Comparison of ENCODE assay signal across 21 cellular contexts in the genomic region with DNA sequence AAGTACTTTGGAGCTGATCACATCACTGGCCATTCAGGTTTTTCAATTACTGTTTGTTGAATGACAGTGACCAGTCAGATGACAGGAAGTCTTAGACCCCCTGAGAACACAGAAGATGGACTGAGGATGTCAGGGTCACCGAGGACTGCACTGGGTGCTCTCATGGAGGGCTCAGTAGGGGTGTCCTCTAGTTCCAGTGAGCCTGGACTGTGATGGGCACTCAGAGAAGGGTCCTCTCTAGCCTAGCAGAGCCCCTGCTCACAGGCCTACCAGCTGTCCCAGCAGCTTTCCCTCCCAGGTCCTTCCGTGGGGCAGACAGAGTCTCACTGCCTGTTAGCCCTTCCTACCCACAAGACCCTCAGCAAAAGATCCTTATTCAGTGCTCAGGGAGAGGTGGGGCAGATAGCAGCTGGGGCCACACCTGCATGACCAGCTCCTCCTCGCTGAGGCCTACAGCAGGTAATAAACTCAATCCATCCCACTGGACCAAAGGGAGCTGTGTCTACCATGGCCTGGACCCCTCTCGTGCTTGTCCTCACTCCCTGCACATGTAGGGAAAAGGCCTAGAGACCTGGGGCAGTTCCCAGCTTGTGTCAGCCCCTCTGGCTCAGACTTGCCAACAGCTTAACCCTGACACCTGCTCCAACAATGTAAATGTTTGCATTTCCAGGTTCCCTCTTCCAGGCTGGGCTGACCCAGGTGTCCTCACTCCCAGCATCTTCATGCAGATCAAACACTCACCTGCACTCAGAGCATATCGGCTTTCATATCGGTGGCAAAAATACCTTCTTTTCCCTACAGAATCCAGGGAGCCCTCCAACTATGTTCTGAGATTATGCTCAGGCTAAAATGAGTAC. TPM values are rescaled to one million over a fixed set of nuclear protein-coding genes. Genes with fewer than 3 reads are reported as not detected.
"Had no signal": no experiment of that assay in that cellular context is flagged by ENCODE, and none has a peak within 500 bp of the region (broad histone marks: within the 10 kb centered on the region; RNA-seq: fewer than 3 reads in every experiment).

No MANE protein-coding gene starts in this region.

- H3K27me3 ChIP-seq: right atrium auricular region had no signal

- DNase-seq: activated CD8-positive, alpha-beta memory T cell treated with anti-CD3 and anti-CD28 coated beads, Interleukin-2, amount 10 ng/mL, durations not matched to agents 7 days and 5 days; activated gamma-delta T cell; activated T-cell treated with anti-CD3 and anti-CD28 coated beads, Interleukin-2, amount 50 U/mL, for 4 hours; amygdala; cerebellar nuclear complex; effector memory CD8-positive, alpha-beta T cell; hypothalamus; kidney glomerular epithelial cell; mesendoderm; nephron progenitor cell; stomach had no signal

- H3K9me3 ChIP-seq: right atrium auricular region, stomach, thoracic aorta had no signal

- H3K27me3 Mint-ChIP-seq: activated CD8-positive, alpha-beta memory T cell treated with anti-CD3 and anti-CD28 coated beads, Interleukin-2, amount 10 ng/mL, durations not matched to agents 7 days and 5 days; activated naive CD8-positive, alpha-beta T cell; dendritic cell treated with granulocyte-macrophage colony-stimulating factor and Interleukin-4, amounts not matched to agents 40 ng/mL and 50 ng/mL, for 4 days; effector memory CD8-positive, alpha-beta T cell had no signal

- H3K36me3 Mint-ChIP-seq: activated CD8-positive, alpha-beta memory T cell treated with anti-CD3 and anti-CD28 coated beads, Interleukin-2, amount 10 ng/mL, durations not matched to agents 7 days and 5 days; activated naive CD8-positive, alpha-beta T cell; brain had no signal

- H3K4me1 Mint-ChIP-seq: brain, nephron progenitor cell had no signal

- H3K27ac Mint-ChIP-seq: activated CD8-positive, alpha-beta memory T cell treated with anti-CD3 and anti-CD28 coated beads, Interleukin-2, amount 10 ng/mL, durations not matched to agents 7 days and 5 days; activated naive CD8-positive, alpha-beta T cell; brain; dendritic cell treated with granulocyte-macrophage colony-stimulating factor and Interleukin-4, amounts not matched to agents 40 ng/mL and 50 ng/mL, for 4 days; effector memory CD8-positive, alpha-beta T cell; nephron progenitor cell had no signal

- H3K4me3 Mint-ChIP-seq: activated CD8-positive, alpha-beta memory T cell treated with anti-CD3 and anti-CD28 coated beads, Interleukin-2, amount 10 ng/mL, durations not matched to agents 7 days and 5 days; activated naive CD8-positive, alpha-beta T cell; activated T-cell treated with anti-CD3 and anti-CD28 coated beads, Interleukin-2, amount 50 U/mL, for 4 hours; brain; dendritic cell treated with granulocyte-macrophage colony-stimulating factor and Interleukin-4, amounts not matched to agents 40 ng/mL and 50 ng/mL, for 4 days; effector memory CD8-positive, alpha-beta T cell; nephron progenitor cell had no signal

- H3K4me1 ChIP-seq: right atrium auricular region, stomach had no signal

- H3K9me3 Mint-ChIP-seq: activated T-cell treated with anti-CD3 and anti-CD28 coated beads, Interleukin-2, amount 50 U/mL, for 4 hours; brain; dendritic cell treated with granulocyte-macrophage colony-stimulating factor and Interleukin-4, amounts not matched to agents 40 ng/mL and 50 ng/mL, for 4 days; effector memory CD8-positive, alpha-beta T cell; nephron progenitor cell had no signal

- H3K27ac ChIP-seq: right atrium auricular region, skin epidermis, stomach, thoracic aorta had no signal

- H3K36me3 ChIP-seq: right atrium auricular region, stomach, thoracic aorta had no signal

- H3K4me3 ChIP-seq: right atrium auricular region, skin epidermis, stomach, thoracic aorta had no signal

RNA-seq across cellular contexts. Expression of a gene that starts 25.2 kb away (rescaled TPM):
- total RNA-seq: activated CD8-positive, alpha-beta memory T cell treated with anti-CD3 and anti-CD28 coated beads, Interleukin-2, amount 10 ng/mL, durations not matched to agents 7 days and 5 days; activated T-cell treated with anti-CD3 and anti-CD28 coated beads, Interleukin-2, amount 50 U/mL, for 4 hours; epithelial cell of proximal tubule; glomerular endothelial cell; right atrium auricular region; thoracic aorta; ureter had no signal
- polyA plus RNA-seq: liver had no signal
